28 cellular contexts compared by ENCODE assay signal in the genomic region with DNA sequence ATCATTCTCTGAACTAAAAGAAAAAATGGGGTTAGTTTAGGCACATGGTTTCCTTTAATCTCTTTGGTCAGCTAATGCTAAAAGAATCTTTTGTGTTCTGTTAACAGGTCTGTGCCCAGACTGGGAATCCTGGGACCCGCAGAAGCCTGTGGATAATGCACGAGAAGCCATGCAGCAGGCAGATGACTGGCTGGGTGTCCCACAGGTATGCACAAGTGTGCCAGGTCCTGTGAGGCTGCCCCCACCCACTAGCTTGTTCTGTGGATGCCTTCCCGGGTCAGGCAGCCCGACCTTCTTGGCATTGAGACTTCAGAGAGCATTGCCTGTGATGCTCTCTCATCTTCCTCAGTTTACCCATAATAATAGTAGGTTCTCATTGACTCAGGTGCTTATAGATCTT.
"Had no signal": no experiment of that assay in that cellular context is flagged by ENCODE, and none has a peak within 500 bp of the region (broad histone marks: within the 10 kb centered on the region; RNA-seq: fewer than 3 reads in every experiment).

No MANE protein-coding gene starts in this region.

- DNase-seq: activated B cell treated with CpG ODN at 0.5 μM for 24 hours; activated CD4-positive, alpha-beta memory T cell treated with anti-CD3 and anti-CD28 coated beads, Interleukin-2, amount 10 ng/mL, durations not matched to agents 7 days and 5 days; activated CD4-positive, alpha-beta T cell treated with anti-CD3 and anti-CD28 coated beads for 1 hour; activated CD4-positive, alpha-beta T cell treated with anti-CD3 and anti-CD28 coated beads, Interleukin-2, amount 50 U/mL, for 1 hour; activated gamma-delta T cell; activated naive CD8-positive, alpha-beta T cell treated with anti-CD3 and anti-CD28 coated beads, Interleukin-2, amount 10 ng/mL, durations not matched to agents 7 days and 5 days; activated T-cell treated with anti-CD3 and anti-CD28 coated beads for 4 hours; activated T-cell treated with anti-CD3 and anti-CD28 coated beads, Interleukin-2, amount 50 U/mL, for 48 hours; brain microvascular endothelial cell; Karpas-422; MM.1S; NCI-H1105; NCI-H1436; NCI-H1694 treated with DMSO at 0.1 percent for 48 hours; NCI-H2029 treated with DMSO at 0.1 percent for 48 hours; NCI-H345; NCI-H510A; NCI-H526 treated with DMSO at 0.1 percent for 48 hours; RPMI8226; SHP77; T-helper 17 cell; T-helper 9 cell had no signal

- H3K27me3 Mint-ChIP-seq: activated B cell treated with CpG ODN at 0.5 μM for 24 hours; activated CD4-positive, alpha-beta memory T cell treated with anti-CD3 and anti-CD28 coated beads, Interleukin-2, amount 10 ng/mL, durations not matched to agents 7 days and 5 days; activated T-helper 17 cell treated with anti-CD3 and anti-CD28 coated beads, Interleukin-2, amount 50 U/mL, for 72 hours; T-helper 17 cell had no signal

- H3K4me3 Mint-ChIP-seq: activated B cell treated with CpG ODN at 0.5 μM for 24 hours; activated CD4-positive, alpha-beta memory T cell treated with anti-CD3 and anti-CD28 coated beads, Interleukin-2, amount 10 ng/mL, durations not matched to agents 7 days and 5 days; activated naive CD8-positive, alpha-beta T cell treated with anti-CD3 and anti-CD28 coated beads, Interleukin-2, amount 10 ng/mL, durations not matched to agents 7 days and 5 days; activated T-helper 17 cell treated with anti-CD3 and anti-CD28 coated beads, Interleukin-2, amount 50 U/mL, for 72 hours; T-helper 17 cell had no signal

- H3K27ac Mint-ChIP-seq: activated B cell treated with CpG ODN at 0.5 μM for 24 hours; activated CD4-positive, alpha-beta memory T cell treated with anti-CD3 and anti-CD28 coated beads, Interleukin-2, amount 10 ng/mL, durations not matched to agents 7 days and 5 days; activated naive CD8-positive, alpha-beta T cell treated with anti-CD3 and anti-CD28 coated beads, Interleukin-2, amount 10 ng/mL, durations not matched to agents 7 days and 5 days; activated T-helper 17 cell treated with anti-CD3 and anti-CD28 coated beads, Interleukin-2, amount 50 U/mL, for 72 hours; T-helper 17 cell had no signal

- ATAC-seq: K562, Panc1, SK-N-SH treated with all-trans-retinoic acid at 6 μM for 48 hours, T-helper 17 cell had no signal

- H3K27ac ChIP-seq: brain microvascular endothelial cell, cardiac muscle cell, SJSA1 had no signal

- H3K4me3 ChIP-seq: cardiac muscle cell, K562, SJSA1 had no signal

- H3K9me3 Mint-ChIP-seq: activated B cell treated with CpG ODN at 0.5 μM for 24 hours; activated CD4-positive, alpha-beta memory T cell treated with anti-CD3 and anti-CD28 coated beads, Interleukin-2, amount 10 ng/mL, durations not matched to agents 7 days and 5 days; activated T-helper 17 cell treated with anti-CD3 and anti-CD28 coated beads, Interleukin-2, amount 50 U/mL, for 72 hours had no signal

- H3K27me3 ChIP-seq: brain microvascular endothelial cell, cardiac muscle cell, SJSA1 had no signal

- H3K9me3 ChIP-seq: SJSA1 had no signal

- H3K36me3 ChIP-seq: cardiac muscle cell had no signal
